In the genomic region with DNA sequence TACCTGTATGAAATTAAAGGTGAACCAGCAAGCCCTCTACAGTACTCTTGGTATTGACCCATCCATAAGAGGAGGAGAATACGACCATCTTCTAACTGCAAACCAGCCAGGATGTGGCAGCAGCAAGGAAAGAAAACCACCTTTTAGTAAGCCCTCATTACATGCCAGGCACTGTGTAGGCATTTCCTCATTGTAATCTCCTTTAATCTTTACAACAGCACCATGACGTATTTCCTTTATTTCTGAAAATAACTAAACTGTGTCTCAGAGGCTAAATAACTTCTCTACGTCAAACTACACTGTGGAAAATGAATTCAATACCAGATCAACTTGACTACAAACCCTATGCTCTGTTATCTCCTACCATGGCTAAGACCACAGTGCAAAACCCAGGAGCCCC, we compare ENCODE assay signal across 17 cellular contexts. TPM values are rescaled to one million over a fixed set of nuclear protein-coding genes. Genes with fewer than 3 reads are reported as not detected.
DNase-seq lines count a peak whose midpoint lies in the region; ATAC-seq, FAIRE-seq and TF ChIP-seq lines count a peak whose summit lies in the region.
"Had no signal": no experiment of that assay in that cellular context is flagged by ENCODE, and none has a peak within 500 bp of the region (broad histone marks: within the 10 kb centered on the region; RNA-seq: fewer than 3 reads in every experiment).

No MANE protein-coding gene starts in this region.

- H3K4me1 ChIP-seq in endothelial cell of umbilical vein (ENCODE audit: control insufficient read depth, extremely low read depth, insufficient read depth, low read length) = peaks cover 13% of the 10 kb centered on the region
- no peaks in the 10 kb centered on the region for H3K4me1 ChIP-seq in H9 (ENCODE audit: insufficient read depth, low read length)

- H2AFZ ChIP-seq in endothelial cell of umbilical vein (ENCODE audit: low read depth, low read length) (no peak overlapping the region), H9 (ENCODE audit: low read length) (no peak overlapping the region)

- DNase-seq in activated naive CD4-positive, alpha-beta T cell treated with anti-CD3 and anti-CD28 coated beads, Interleukin-2, amount 10 ng/mL, durations not matched to agents 7 days and 5 days = no peak
- no peak for DNase-seq in activated naive CD4-positive, alpha-beta T cell treated with anti-CD3 and anti-CD28 coated beads, Interleukin-2, amount 50 U/mL, for 16 hours
- no peak for DNase-seq in T-helper 2 cell treated with Interferon-gamma antibody and Interleukin-4, amounts not matched to agents 5 μg/mL and 100 μg/mL, for 36 hours (ENCODE audit: low spot score)
- DNase-seq in endothelial cell of umbilical vein (ENCODE audit: low read depth, low spot score) = peak; percentile 77
- DNase-seq in stimulated activated effector memory CD8-positive, alpha-beta T cell treated with anti-CD3 and anti-CD28 coated beads, Interleukin-12 subunit alpha, Interleukin-12 subunit beta, amount 100 ng/mL, for 72 hours (ENCODE audit: low spot score in 2 of 2) = no peak
- no peak for DNase-seq in H9
- DNase-seq in iPS-NIHi7 (ENCODE audit: extremely low spot score) = no peak
- DNase-seq: activated effector memory CD4-positive, alpha-beta T cell treated with anti-CD3 and anti-CD28 coated beads, Interleukin-2, amount 50 U/mL, for 16 hours; glutamatergic neuron; SHP77; T1000 had no signal

- H3K79me2 ChIP-seq in endothelial cell of umbilical vein (ENCODE audit: control insufficient read depth, insufficient read depth, low read length) = no peaks in the 10 kb centered on the region
- H3K79me2 ChIP-seq in H9 (ENCODE audit: insufficient read depth, low read length) = no peaks in the 10 kb centered on the region

- no peak overlapping the region for H2BK120ac ChIP-seq in H9 (ENCODE audit: low read depth, low read length, poor library complexity, severe bottlenecking)

- no peaks in the 10 kb centered on the region for H3K9me3 Mint-ChIP-seq in activated naive CD4-positive, alpha-beta T cell treated with anti-CD3 and anti-CD28 coated beads, Interleukin-2, amount 10 ng/mL, durations not matched to agents 7 days and 5 days
- H3K9me3 Mint-ChIP-seq in T-helper 2 cell treated with Interferon-gamma antibody and Interleukin-4, amounts not matched to agents 5 μg/mL and 100 μg/mL, for 36 hours = no peaks in the 10 kb centered on the region
- H3K9me3 Mint-ChIP-seq in stimulated activated effector memory CD8-positive, alpha-beta T cell treated with anti-CD3 and anti-CD28 coated beads, Interleukin-12 subunit alpha, Interleukin-12 subunit beta, amount 100 ng/mL, for 72 hours = no peaks in the 10 kb centered on the region
- H3K9me3 Mint-ChIP-seq in H9 = no peaks in the 10 kb centered on the region
- H3K9me3 Mint-ChIP-seq: memory B cell, neural crest cell had no signal

- no peak overlapping the region for H3K23ac ChIP-seq in H9 (ENCODE audit: insufficient read length, low read depth, low read length)

- no peak overlapping the region for H3K4me3 Mint-ChIP-seq in activated naive CD4-positive, alpha-beta T cell treated with anti-CD3 and anti-CD28 coated beads, Interleukin-2, amount 10 ng/mL, durations not matched to agents 7 days and 5 days
- H3K4me3 Mint-ChIP-seq in T-helper 2 cell treated with Interferon-gamma antibody and Interleukin-4, amounts not matched to agents 5 μg/mL and 100 μg/mL, for 36 hours = no peak overlapping the region
- no peak overlapping the region for H3K4me3 Mint-ChIP-seq in stimulated activated effector memory CD8-positive, alpha-beta T cell treated with anti-CD3 and anti-CD28 coated beads, Interleukin-12 subunit alpha, Interleukin-12 subunit beta, amount 100 ng/mL, for 72 hours
- H3K4me3 Mint-ChIP-seq in H9 = no peak overlapping the region
- H3K4me3 Mint-ChIP-seq: memory B cell, neural crest cell had no signal

- peaks cover 11% of the 10 kb centered on the region for H3K4me1 Mint-ChIP-seq in activated naive CD4-positive, alpha-beta T cell treated with anti-CD3 and anti-CD28 coated beads, Interleukin-2, amount 10 ng/mL, durations not matched to agents 7 days and 5 days
- peaks cover 12% of the 10 kb centered on the region for H3K4me1 Mint-ChIP-seq in T-helper 2 cell treated with Interferon-gamma antibody and Interleukin-4, amounts not matched to agents 5 μg/mL and 100 μg/mL, for 36 hours (ENCODE audit: low read depth)
- H3K4me1 Mint-ChIP-seq in stimulated activated effector memory CD8-positive, alpha-beta T cell treated with anti-CD3 and anti-CD28 coated beads, Interleukin-12 subunit alpha, Interleukin-12 subunit beta, amount 100 ng/mL, for 72 hours = no peaks in the 10 kb centered on the region
- H3K4me1 Mint-ChIP-seq in H9 = no peaks in the 10 kb centered on the region
- H3K4me1 Mint-ChIP-seq: neural crest cell had no signal

- TF ChIP-seq CTCF in endothelial cell of umbilical vein (IDR thresholded peaks at IDR 0.05; ENCODE audit: extremely low read depth in 1 of 2, insufficient read depth in 1 of 2, low read depth in 1 of 2, low read length in 2 of 2) = no peak
- TF ChIP-seq CTCF in H9 (conservative IDR thresholded peaks at IDR 0.05) = no peak

- intact Hi-C loops in endothelial cell of umbilical vein (cut with micrococcal nuclease) = loop anchor here (1.0 to 5.0 kb wide), 3 partner anchors 9 to 41 kb away; partner anchors contain the start of gene MATN3

- no peaks in the 10 kb centered on the region for H3K9me1 ChIP-seq in endothelial cell of umbilical vein (replicated peaks; ENCODE audit: control insufficient read depth, extremely low read depth, insufficient read depth, low read length)

- POLR2A ChIA-PET in endothelial cell of umbilical vein (lab: Charles Lee) = no interaction called here

- H4K91ac ChIP-seq in H9 (ENCODE audit: insufficient read length, low read depth, low read length) = no peak overlapping the region

- H2AK5ac ChIP-seq in H9 (ENCODE audit: insufficient read length, low read length) = no peak overlapping the region

- no peak overlapping the region for H4K5ac ChIP-seq in H9 (ENCODE audit: insufficient read length, low read depth, low read length)

- H3K9me3 ChIP-seq in endothelial cell of umbilical vein (replicated peaks; ENCODE audit: control insufficient read depth, insufficient read depth, low read length) (no peaks in the 10 kb centered on the region), H9 (ENCODE audit: control insufficient read depth, low read depth, low read length) (no peaks in the 10 kb centered on the region)

- H3K4ac ChIP-seq in H9 (ENCODE audit: low read depth, low read length) = no peak overlapping the region

- H3K23me2 ChIP-seq in H9 (ENCODE audit: insufficient read length, low read depth, low read length, poor library complexity, severe bottlenecking) = no peaks in the 10 kb centered on the region

- peak overlapping the region; percentile 19 for H3K9ac ChIP-seq in endothelial cell of umbilical vein (replicated peaks; ENCODE audit: extremely low read depth, insufficient read depth, low read length)
- H3K9ac ChIP-seq in H9 (ENCODE audit: extremely low read depth, insufficient read length, low read length) = no peak overlapping the region

- H4K20me1 ChIP-seq in endothelial cell of umbilical vein (replicated peaks; ENCODE audit: control insufficient read depth, extremely low read depth, insufficient read depth, low read length) = no peaks in the 10 kb centered on the region
- no peaks in the 10 kb centered on the region for H4K20me1 ChIP-seq in H9 (ENCODE audit: control insufficient read depth, insufficient read depth, insufficient read length)

- CTCF ChIA-PET in activated naive CD4-positive, alpha-beta T cell treated with anti-CD3 and anti-CD28 coated beads, Interleukin-2, amount 10 ng/mL, durations not matched to agents 7 days and 5 days (lab: Charles Lee) = interaction anchor here (0.8 to 1.1 kb wide), 2 partner anchors 15 to 44 kb away, joined by 3 to 5 read pairs; no protein-coding TSS in a partner anchor
- CTCF ChIA-PET in endothelial cell of umbilical vein (lab: Charles Lee) = interaction anchor here (0.7 to 2.2 kb wide), 3 partner anchors 9 to 122 kb away, joined by 4 to 17 read pairs (median 6); no protein-coding TSS in a partner anchor

- no peaks in the 10 kb centered on the region for H3K79me1 ChIP-seq in H9 (ENCODE audit: insufficient read depth, low read depth, low read length, poor library complexity, severe bottlenecking)

- H2BK20ac ChIP-seq in H9 (ENCODE audit: low read depth, low read length, poor library complexity, severe bottlenecking) = no peak overlapping the region

- no peak overlapping the region for H2BK5ac ChIP-seq in H9 (ENCODE audit: insufficient read length, low read length)

- H3K27me3 ChIP-seq in endothelial cell of umbilical vein (ENCODE audit: control insufficient read depth in 2 of 2, insufficient read depth in 2 of 2, low read length in 2 of 2) (no peaks in the 10 kb centered on the region), H9 (ENCODE audit: insufficient read depth, low read length) (no peaks in the 10 kb centered on the region)

- H3K36me3 ChIP-seq in endothelial cell of umbilical vein (ENCODE audit: control insufficient read depth in 2 of 2, extremely low read depth in 1 of 2, insufficient read depth in 2 of 2, low read length in 2 of 2) = peaks cover 0 to 5% of the 10 kb centered on the region in 2 experiments

- no peak overlapping the region for H3K14ac ChIP-seq in H9 (ENCODE audit: insufficient read depth, low read length)

- no TSS peak for BruUV-seq in endothelial cell of umbilical vein (replicated peaks; lab: Mats Ljungman, UMichigan)

- no peak overlapping the region for H3K56ac ChIP-seq in H9 (ENCODE audit: insufficient read length, low read depth, low read length)

- WGBS in H9 (ENCODE audit: extremely low coverage, insufficient read length, low lambda C conversion rate) = no CpG with 5 or more reads among the region's 3 CpGs

- dilution Hi-C loops in endothelial cell of umbilical vein (cut with MboI; ENCODE audit: extremely low pct_ligation_motif_present, low sequenced_read_pairs) = no loop called here

- H2BK12ac ChIP-seq in H9 (ENCODE audit: insufficient read length, low read depth, low read length) = no peak overlapping the region

- peak overlapping the region; percentile 77 for H3K4me2 ChIP-seq in endothelial cell of umbilical vein (ENCODE audit: insufficient read depth, low read length)
- H3K4me2 ChIP-seq in H9 (ENCODE audit: insufficient read depth, insufficient read length, low read length) = no peak overlapping the region

- FAIRE-seq in endothelial cell of umbilical vein (lab: Jason Lieb, UNC) = peak; percentile 64
- FAIRE-seq: H54 had no signal

- H3K4me3 ChIP-seq in endothelial cell of umbilical vein (replicated peaks in 1 of 3; ENCODE audit: insufficient read depth in 1 of 3, low read depth in 1 of 3, low read length in 3 of 3) = no peak overlapping the region
- H3K4me3 ChIP-seq: coronary artery had no signal

- no peak overlapping the region for H3K18ac ChIP-seq in H9 (ENCODE audit: insufficient read length, low read depth, low read length)

- ATAC-seq in stimulated activated effector memory CD8-positive, alpha-beta T cell treated with anti-CD3 and anti-CD28 coated beads, Interleukin-12 subunit alpha, Interleukin-12 subunit beta, amount 100 ng/mL, for 72 hours = peak; percentile 47
- no peak for ATAC-seq in GM18907 (IDR thresholded peaks at IDR 0.05; ENCODE audit: unreplicated experiment)

- H4K8ac ChIP-seq in H9 (replicated peaks; ENCODE audit: insufficient read length, low read depth, low read length) = no peak overlapping the region

- H2BK15ac ChIP-seq in H9 (ENCODE audit: low read depth, low read length) = no peak overlapping the region

- no peaks in the 10 kb centered on the region for H3K27me3 Mint-ChIP-seq in activated naive CD4-positive, alpha-beta T cell treated with anti-CD3 and anti-CD28 coated beads, Interleukin-2, amount 10 ng/mL, durations not matched to agents 7 days and 5 days
- H3K27me3 Mint-ChIP-seq in T-helper 2 cell treated with Interferon-gamma antibody and Interleukin-4, amounts not matched to agents 5 μg/mL and 100 μg/mL, for 36 hours (ENCODE audit: low read depth) = no peaks in the 10 kb centered on the region
- H3K27me3 Mint-ChIP-seq in H9 (ENCODE audit: low read depth) = no peaks in the 10 kb centered on the region
- H3K27me3 Mint-ChIP-seq: memory B cell had no signal

- no peak overlapping the region for H3T11ph ChIP-seq in H9 (ENCODE audit: low read length)

- TF ChIP-seq POLR2A in endothelial cell of umbilical vein (IDR thresholded peaks at IDR 0.05; ENCODE audit: low read depth, low read length) = no peak

- H3K27ac ChIP-seq in endothelial cell of umbilical vein (ENCODE audit: insufficient read depth, low read depth, low read length) = peak overlapping the region; percentile 83
- H3K27ac ChIP-seq in H9 (ENCODE audit: insufficient read length, low read depth, low read length) = no peak overlapping the region
- H3K27ac ChIP-seq: coronary artery had no signal

- peak overlapping the region; percentile 67 for H3K27ac Mint-ChIP-seq in activated naive CD4-positive, alpha-beta T cell treated with anti-CD3 and anti-CD28 coated beads, Interleukin-2, amount 10 ng/mL, durations not matched to agents 7 days and 5 days
- H3K27ac Mint-ChIP-seq in T-helper 2 cell treated with Interferon-gamma antibody and Interleukin-4, amounts not matched to agents 5 μg/mL and 100 μg/mL, for 36 hours = peak overlapping the region; percentile 64
- peak overlapping the region; percentile 23 for H3K27ac Mint-ChIP-seq in stimulated activated effector memory CD8-positive, alpha-beta T cell treated with anti-CD3 and anti-CD28 coated beads, Interleukin-12 subunit alpha, Interleukin-12 subunit beta, amount 100 ng/mL, for 72 hours
- no peak overlapping the region for H3K27ac Mint-ChIP-seq in H9
- H3K27ac Mint-ChIP-seq: memory B cell had no signal

- H3K36me3 Mint-ChIP-seq in activated naive CD4-positive, alpha-beta T cell treated with anti-CD3 and anti-CD28 coated beads, Interleukin-2, amount 10 ng/mL, durations not matched to agents 7 days and 5 days = peaks cover 5% of the 10 kb centered on the region
- peaks cover 5% of the 10 kb centered on the region for H3K36me3 Mint-ChIP-seq in T-helper 2 cell treated with Interferon-gamma antibody and Interleukin-4, amounts not matched to agents 5 μg/mL and 100 μg/mL, for 36 hours (ENCODE audit: low read depth)
- peaks cover 19% of the 10 kb centered on the region for H3K36me3 Mint-ChIP-seq in stimulated activated effector memory CD8-positive, alpha-beta T cell treated with anti-CD3 and anti-CD28 coated beads, Interleukin-12 subunit alpha, Interleukin-12 subunit beta, amount 100 ng/mL, for 72 hours
- peaks cover 16 to 27% (median 21%) of the 10 kb centered on the region in 3 experiments for H3K36me3 Mint-ChIP-seq in H9 (ENCODE audit: insufficient read depth in 1 of 3, low read depth in 3 of 3)

RNA-seq across cellular contexts. Expression of gene WDR35, which starts 18.2 kb away (rescaled TPM):
- total RNA-seq in endothelial cell of umbilical vein (8.0 TPM in 2 replicates), H9 (2021) (16.2 and 16.7 TPM in 2 replicates)
- 2.7 and 3.6 TPM in 2 replicates for polyA plus RNA-seq in endothelial cell of umbilical vein
- polyA plus RNA-seq in endothelial cell of umbilical vein (2011; cell fraction: cytosol; rRNA removed) = 3.1 and 3.7 TPM in 2 replicates
- 16.4 and 18.5 TPM in 2 replicates for polyA plus RNA-seq in endothelial cell of umbilical vein (2011; cell fraction: nucleus; rRNA removed)
- 6.4 and 7.8 TPM in 2 replicates for polyA plus RNA-seq in endothelial cell of umbilical vein (2012)
- 7.8 TPM in 2 replicates for polyA minus RNA-seq in endothelial cell of umbilical vein
- 5.6 TPM for polyA minus RNA-seq in endothelial cell of umbilical vein (2011; cell fraction: cytosol; rRNA and poly(A)+ RNA removed)
- polyA minus RNA-seq in endothelial cell of umbilical vein (2011; cell fraction: nucleus; rRNA and poly(A)+ RNA removed) = 12.9 and 14.1 TPM in 2 replicates

RNA-seq across cellular contexts. Expression of gene MATN3, which starts 40.8 kb away (rescaled TPM):
- total RNA-seq in endothelial cell of umbilical vein = 3.4 and 6.1 TPM in 2 replicates
- polyA plus RNA-seq in endothelial cell of umbilical vein = 1.4 and 1.8 TPM in 2 replicates
- polyA plus RNA-seq in endothelial cell of umbilical vein (2011; cell fraction: cytosol; rRNA removed) = 1.7 and 2.4 TPM in 2 replicates
- polyA plus RNA-seq in endothelial cell of umbilical vein (2011; cell fraction: nucleus; rRNA removed) = 1.7 and 2.4 TPM in 2 replicates
- 9.3 and 10.3 TPM in 2 replicates for polyA plus RNA-seq in endothelial cell of umbilical vein (2012)
- 1.6 and 3.1 TPM in 2 replicates for polyA minus RNA-seq in endothelial cell of umbilical vein
- polyA minus RNA-seq in endothelial cell of umbilical vein (2011; cell fraction: cytosol; rRNA and poly(A)+ RNA removed) = not detected
- 0.82 and 0.87 TPM in 2 replicates for polyA minus RNA-seq in endothelial cell of umbilical vein (2011; cell fraction: nucleus; rRNA and poly(A)+ RNA removed)
- total RNA-seq in H9 (2021) = 12.2 and 13.5 TPM in 2 replicates
- total RNA-seq: activated CD8-positive, alpha-beta memory T cell treated with anti-CD3 and anti-CD28 coated beads for 36 hours had no signal

Comparison
In these comparisons a context has a peak if more than half of its experiments do, and no peak if none do; other contexts are left out.
1. H3K27ac Mint-ChIP-seq: peak in activated naive CD4-positive, alpha-beta T cell treated with anti-CD3 and anti-CD28 coated beads, Interleukin-2, amount 10 ng/mL, durations not matched to agents 7 days and 5 days (single experiment), T-helper 2 cell treated with Interferon-gamma antibody and Interleukin-4, amounts not matched to agents 5 μg/mL and 100 μg/mL, for 36 hours (single experiment) and stimulated activated effector memory CD8-positive, alpha-beta T cell treated with anti-CD3 and anti-CD28 coated beads, Interleukin-12 subunit alpha, Interleukin-12 subunit beta, amount 100 ng/mL, for 72 hours (single experiment); none in H9 (0 of 3).